In genomic region chr2:101697794-101698418, GRCh38 we compare ENCODE assay signal across 1 cellular context.
TF ChIP-seq lines count a peak whose summit lies in the region.

No MANE protein-coding gene starts in this region.

TF ChIP-seq in GM23338, 12 proteins besides CTCF, POLR2A, EP300 and RAD21 (continued from another document):
- TF ChIP-seq ZNF462 (CRISPR knock-in tag; IDR thresholded peaks at IDR 0.05) (no peak), JUNB (IDR thresholded peaks at IDR 0.05; ENCODE audit: unreplicated experiment) (no peak), REST (IDR thresholded peaks at IDR 0.05; ENCODE audit: unreplicated experiment) (no peak), NANOG (IDR thresholded peaks at IDR 0.05; ENCODE audit: borderline replicate concordance) (no peak), POLR2AphosphoS5 (IDR thresholded peaks at IDR 0.05; ENCODE audit: low read depth) (no peak), STAT1 (IDR thresholded peaks at IDR 0.05; ENCODE audit: unreplicated experiment) (no peak), ZNF114 (CRISPR knock-in tag; IDR thresholded peaks at IDR 0.05) (no peak)
- TF ChIP-seq, protein P1, sequence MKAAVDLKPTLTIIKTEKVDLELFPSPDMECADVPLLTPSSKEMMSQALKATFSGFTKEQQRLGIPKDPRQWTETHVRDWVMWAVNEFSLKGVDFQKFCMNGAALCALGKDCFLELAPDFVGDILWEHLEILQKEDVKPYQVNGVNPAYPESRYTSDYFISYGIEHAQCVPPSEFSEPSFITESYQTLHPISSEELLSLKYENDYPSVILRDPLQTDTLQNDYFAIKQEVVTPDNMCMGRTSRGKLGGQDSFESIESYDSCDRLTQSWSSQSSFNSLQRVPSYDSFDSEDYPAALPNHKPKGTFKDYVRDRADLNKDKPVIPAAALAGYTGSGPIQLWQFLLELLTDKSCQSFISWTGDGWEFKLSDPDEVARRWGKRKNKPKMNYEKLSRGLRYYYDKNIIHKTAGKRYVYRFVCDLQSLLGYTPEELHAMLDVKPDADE (IDR thresholded peaks at IDR 0.05): no peak
